ENCODE assay signal across 3 cellular contexts in the genomic region with DNA sequence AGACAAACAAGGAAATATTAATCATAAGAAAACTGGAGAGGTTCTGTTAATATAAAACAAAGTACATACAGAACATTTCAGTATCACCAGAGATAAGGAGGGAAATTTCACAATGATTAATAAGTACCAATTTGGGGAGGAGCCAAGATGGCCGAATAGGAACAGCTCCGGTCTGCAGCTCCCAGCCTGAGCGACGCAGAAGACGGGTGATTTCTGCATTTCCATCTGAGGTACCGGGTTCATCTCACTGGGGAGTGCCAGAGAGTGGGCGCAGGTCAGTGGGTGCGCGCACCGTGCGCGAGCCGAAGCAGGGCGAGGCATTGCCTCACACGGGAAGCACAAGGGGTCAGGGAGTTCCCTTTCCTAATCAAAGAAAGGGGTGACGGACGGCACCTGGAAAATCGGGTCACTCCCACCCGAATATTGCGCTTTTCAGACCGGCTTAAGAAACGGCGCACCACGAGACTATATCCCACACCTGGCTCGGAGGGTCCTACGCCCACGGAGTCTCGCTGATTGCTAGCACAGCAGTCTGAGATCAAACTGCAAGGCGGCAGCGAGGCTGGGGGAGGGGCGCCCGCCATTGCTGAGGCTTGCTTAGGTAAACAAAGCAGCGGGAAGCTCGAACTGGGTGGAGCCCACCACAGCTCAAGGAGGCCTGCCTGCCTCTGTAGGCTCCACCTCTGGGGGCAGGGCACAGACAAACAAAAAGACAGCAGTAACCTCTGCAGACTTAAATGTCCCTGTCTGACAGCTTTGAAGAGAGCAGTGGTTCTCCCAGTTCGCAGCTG.
TF ChIP-seq lines count a peak whose summit lies in the region.
"Not testable (repeated sequence)": the region's sequence is repeated elsewhere in the genome, so short reads cannot be mapped to it uniquely, and the experiment has no call there.

No MANE protein-coding gene starts in this region.

TF ChIP-seq in HCT116, 20 proteins besides CTCF, POLR2A, EP300 and RAD21:
- TF ChIP-seq YY1 (IDR thresholded peaks at IDR 0.05; ENCODE audit: extremely low read depth, insufficient replicate concordance, low read depth, low read length): peak; percentile 29

TF ChIP-seq in H1, 55 proteins besides CTCF, POLR2A, EP300 and RAD21:
- peak; percentile 40; the same call in 1 of the 2 replicates for TF ChIP-seq YY1 (IDR thresholded peaks at IDR 0.05; ENCODE audit: low read depth, low read length)

TF ChIP-seq in HepG2, 621 proteins besides CTCF, POLR2A, EP300 and RAD21:
- TF ChIP-seq, protein P1, sequence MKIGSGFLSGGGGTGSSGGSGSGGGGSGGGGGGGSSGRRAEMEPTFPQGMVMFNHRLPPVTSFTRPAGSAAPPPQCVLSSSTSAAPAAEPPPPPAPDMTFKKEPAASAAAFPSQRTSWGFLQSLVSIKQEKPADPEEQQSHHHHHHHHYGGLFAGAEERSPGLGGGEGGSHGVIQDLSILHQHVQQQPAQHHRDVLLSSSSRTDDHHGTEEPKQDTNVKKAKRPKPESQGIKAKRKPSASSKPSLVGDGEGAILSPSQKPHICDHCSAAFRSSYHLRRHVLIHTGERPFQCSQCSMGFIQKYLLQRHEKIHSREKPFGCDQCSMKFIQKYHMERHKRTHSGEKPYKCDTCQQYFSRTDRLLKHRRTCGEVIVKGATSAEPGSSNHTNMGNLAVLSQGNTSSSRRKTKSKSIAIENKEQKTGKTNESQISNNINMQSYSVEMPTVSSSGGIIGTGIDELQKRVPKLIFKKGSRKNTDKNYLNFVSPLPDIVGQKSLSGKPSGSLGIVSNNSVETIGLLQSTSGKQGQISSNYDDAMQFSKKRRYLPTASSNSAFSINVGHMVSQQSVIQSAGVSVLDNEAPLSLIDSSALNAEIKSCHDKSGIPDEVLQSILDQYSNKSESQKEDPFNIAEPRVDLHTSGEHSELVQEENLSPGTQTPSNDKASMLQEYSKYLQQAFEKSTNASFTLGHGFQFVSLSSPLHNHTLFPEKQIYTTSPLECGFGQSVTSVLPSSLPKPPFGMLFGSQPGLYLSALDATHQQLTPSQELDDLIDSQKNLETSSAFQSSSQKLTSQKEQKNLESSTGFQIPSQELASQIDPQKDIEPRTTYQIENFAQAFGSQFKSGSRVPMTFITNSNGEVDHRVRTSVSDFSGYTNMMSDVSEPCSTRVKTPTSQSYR (CRISPR knock-in tag; IDR thresholded peaks at IDR 0.05; ENCODE audit: borderline replicate concordance): 0 out of 2 replicates have a peak, but pooled peaks have one; percentile 32
- TF ChIP-seq FOXA1 (IDR thresholded peaks at IDR 0.05): not testable (repeated sequence)
- TF ChIP-seq FOXA1 (CRISPR knock-in tag; IDR thresholded peaks at IDR 0.05): peak; percentile 39
